In the genomic region with DNA sequence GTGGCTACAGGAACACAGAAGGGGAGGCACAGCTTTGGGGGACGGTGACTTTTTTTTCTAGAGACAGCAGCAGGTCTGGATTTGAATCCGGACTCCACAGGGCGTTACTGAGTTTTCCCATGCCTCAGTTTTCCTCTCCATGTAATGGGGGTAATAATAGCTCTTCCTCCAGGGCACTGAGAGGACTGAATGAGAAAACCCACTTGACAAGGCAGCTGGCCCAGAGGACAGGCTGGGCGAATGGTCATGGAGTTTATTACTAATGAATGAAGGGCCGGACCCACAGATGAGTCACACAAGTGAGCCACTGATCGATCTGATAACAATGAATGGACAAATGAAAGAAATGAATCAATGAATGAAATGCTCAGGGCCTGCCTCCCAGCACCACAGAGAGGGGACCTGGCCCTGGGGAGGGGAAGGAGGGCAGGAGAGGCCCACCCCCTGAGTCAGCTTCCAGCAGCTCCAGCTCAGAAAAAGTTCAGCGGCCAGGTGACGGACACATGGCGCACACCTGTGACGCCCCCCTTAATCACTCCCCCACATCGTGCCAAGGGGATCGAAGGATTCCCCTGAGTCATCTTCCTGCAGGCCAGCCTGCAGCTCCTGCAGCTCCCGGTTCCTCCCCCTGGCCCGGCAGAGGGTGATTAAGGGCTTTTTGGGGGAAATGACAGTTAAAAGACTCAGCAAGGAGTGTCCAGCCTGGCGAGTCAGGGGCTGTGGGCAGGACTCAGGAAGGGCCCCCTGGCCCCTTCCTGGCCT, we compare ENCODE assay signal across 12 cellular contexts. TPM values are rescaled to one million over a fixed set of nuclear protein-coding genes. Genes with fewer than 3 reads are reported as not detected.
DNase-seq lines count a peak whose midpoint lies in the region; TF ChIP-seq lines count a peak whose summit lies in the region.
"Had no signal": no experiment of that assay in that cellular context is flagged by ENCODE, and none has a peak within 500 bp of the region (broad histone marks: within the 10 kb centered on the region; RNA-seq: fewer than 3 reads in every experiment).

No MANE protein-coding gene starts in this region.

- TF ChIP-seq POLR2A in erythroblast (IDR thresholded peaks at IDR 0.05; ENCODE audit: low read length): peak; percentile 14

- H3F3A ChIP-seq in smooth muscle cell (ENCODE audit: low read depth): no peaks in the 10 kb centered on the region

- H4K20me1 ChIP-seq in OCI-LY3 (ENCODE audit: insufficient read depth, low read length) (no peaks in the 10 kb centered on the region), smooth muscle cell (ENCODE audit: low read depth) (no peaks in the 10 kb centered on the region)

- no peaks in the 10 kb centered on the region for H3K36me3 ChIP-seq in OCI-LY3 (replicated peaks; ENCODE audit: low read depth, low read length)
- no peaks in the 10 kb centered on the region for H3K36me3 ChIP-seq in smooth muscle cell (ENCODE audit: low read depth)
- H3K36me3 ChIP-seq: transverse colon had no signal

- peaks cover 47% of the 10 kb centered on the region for H3K4me1 Mint-ChIP-seq in activated T-cell treated with anti-CD3 and anti-CD28 coated beads, Interleukin-2, amount 50 U/mL, for 24 hours (ENCODE audit: low read depth)
- H3K4me1 Mint-ChIP-seq in activated CD4-positive, alpha-beta T cell treated with anti-CD3 and anti-CD28 coated beads, Interleukin-2, amount 10 ng/mL, durations not matched to agents 7 days and 5 days: peaks cover 58% of the 10 kb centered on the region

- H3K9me3 ChIP-seq in OCI-LY3 (ENCODE audit: insufficient read depth, low read length) (no peaks in the 10 kb centered on the region), smooth muscle cell (replicated peaks; ENCODE audit: low read depth) (no peaks in the 10 kb centered on the region)
- H3K9me3 ChIP-seq: transverse colon had no signal

- no peaks in the 10 kb centered on the region for H3K36me3 Mint-ChIP-seq in activated T-cell treated with anti-CD3 and anti-CD28 coated beads, Interleukin-2, amount 50 U/mL, for 24 hours (ENCODE audit: low read depth)
- H3K36me3 Mint-ChIP-seq in activated CD4-positive, alpha-beta T cell treated with anti-CD3 and anti-CD28 coated beads, Interleukin-2, amount 10 ng/mL, durations not matched to agents 7 days and 5 days (ENCODE audit: low read depth): no peaks in the 10 kb centered on the region
- H3K36me3 Mint-ChIP-seq: CD4-positive, alpha-beta memory T cell; naive B cell had no signal

- H3K27ac ChIP-seq in OCI-LY3 (ENCODE audit: low read length) (peak overlapping the region; percentile 62), smooth muscle cell (ENCODE audit: low read depth) (peak overlapping the region; percentile 78)
- H3K27ac ChIP-seq: transverse colon had no signal

- H3K9me3 Mint-ChIP-seq in activated T-cell treated with anti-CD3 and anti-CD28 coated beads, Interleukin-2, amount 50 U/mL, for 24 hours: no peaks in the 10 kb centered on the region
- no peaks in the 10 kb centered on the region for H3K9me3 Mint-ChIP-seq in activated CD4-positive, alpha-beta T cell treated with anti-CD3 and anti-CD28 coated beads, Interleukin-2, amount 10 ng/mL, durations not matched to agents 7 days and 5 days
- H3K9me3 Mint-ChIP-seq: CD4-positive, alpha-beta memory T cell; IgD-negative memory B cell; naive B cell had no signal

- CTCF ChIA-PET in activated CD4-positive, alpha-beta T cell treated with anti-CD3 and anti-CD28 coated beads, Interleukin-2, amount 10 ng/mL, durations not matched to agents 7 days and 5 days (lab: Charles Lee): interaction anchor here (1.5 to 3.6 kb wide), 2 partner anchors 12 to 16 kb away, joined by 5 to 15 read pairs; no protein-coding TSS in a partner anchor

- H3K27ac Mint-ChIP-seq in activated T-cell treated with anti-CD3 and anti-CD28 coated beads, Interleukin-2, amount 50 U/mL, for 24 hours: peak overlapping the region; percentile 76
- H3K27ac Mint-ChIP-seq in activated CD4-positive, alpha-beta T cell treated with anti-CD3 and anti-CD28 coated beads, Interleukin-2, amount 10 ng/mL, durations not matched to agents 7 days and 5 days: no peak overlapping the region

- H3K9ac ChIP-seq in OCI-LY3 (ENCODE audit: low read length) (peak overlapping the region; percentile 35; the same call in 1 of the 2 replicates), smooth muscle cell (ENCODE audit: low read depth) (peak overlapping the region; percentile 67)

- no peak for TF ChIP-seq CTCF in OCI-LY3 (IDR thresholded peaks at IDR 0.05; ENCODE audit: low read depth, low read length)
- no peak for TF ChIP-seq CTCF in smooth muscle cell (IDR thresholded peaks at IDR 0.05; ENCODE audit: borderline replicate concordance, insufficient read depth, poor library complexity, severe bottlenecking)

- H3K4me2 ChIP-seq in OCI-LY3 (ENCODE audit: low read length) (peak overlapping the region; percentile 70), smooth muscle cell (peak overlapping the region; percentile 71)

- no peak for DNase-seq in activated T-cell treated with anti-CD3 and anti-CD28 coated beads, Interleukin-2, amount 50 U/mL, for 24 hours
- DNase-seq in activated T-cell treated with anti-CD3 and anti-CD28 coated beads, Interleukin-2, amount 50 U/mL, for 1 hour: no peak
- DNase-seq in erythroblast (lab: John Stamatoyannopoulos, UW) (peak; percentile 56 to 63), smooth muscle cell (lab: John Stamatoyannopoulos, UW; ENCODE audit: unreplicated experiment) (peak; percentile 10), cerebellum (ENCODE audit: low spot score) (no peak)
- DNase-seq in activated naive CD4-positive, alpha-beta T cell (lab: John Stamatoyannopoulos, UW): no peak
- no peak for DNase-seq in activated CD4-positive, alpha-beta T cell treated with anti-CD3 and anti-CD28 coated beads, Interleukin-2, amount 10 ng/mL, durations not matched to agents 7 days and 5 days
- DNase-seq: CD4-positive, alpha-beta memory T cell; naive B cell; transverse colon had no signal

- H3K27me3 ChIP-seq in OCI-LY3 (ENCODE audit: low read depth, low read length): no peaks in the 10 kb centered on the region
- H3K27me3 ChIP-seq in smooth muscle cell (ENCODE audit: low read depth): no peaks in the 10 kb centered on the region
- H3K27me3 ChIP-seq: transverse colon had no signal

- no peaks in the 10 kb centered on the region for H3K27me3 Mint-ChIP-seq in activated T-cell treated with anti-CD3 and anti-CD28 coated beads, Interleukin-2, amount 50 U/mL, for 24 hours
- H3K27me3 Mint-ChIP-seq in activated CD4-positive, alpha-beta T cell treated with anti-CD3 and anti-CD28 coated beads, Interleukin-2, amount 10 ng/mL, durations not matched to agents 7 days and 5 days: no peaks in the 10 kb centered on the region
- H3K27me3 Mint-ChIP-seq: CD4-positive, alpha-beta memory T cell had no signal

- 28% methylated on average over 15 of the region's 15 CpGs for WGBS in smooth muscle cell (ENCODE audit: low lambda C conversion rate)

- H3K4me3 ChIP-seq in OCI-LY3 (ENCODE audit: low read length): no peak overlapping the region
- no peak overlapping the region for H3K4me3 ChIP-seq in smooth muscle cell
- H3K4me3 ChIP-seq: transverse colon had no signal

- H3K4me1 ChIP-seq in OCI-LY3 (ENCODE audit: low read length) (peaks cover 64% of the 10 kb centered on the region), smooth muscle cell (ENCODE audit: low read depth) (peaks cover 18% of the 10 kb centered on the region)

- H3K79me2 ChIP-seq in OCI-LY3 (ENCODE audit: low read length) (no peaks in the 10 kb centered on the region), smooth muscle cell (ENCODE audit: low read depth) (no peaks in the 10 kb centered on the region)

- H3K4me3 Mint-ChIP-seq in activated T-cell treated with anti-CD3 and anti-CD28 coated beads, Interleukin-2, amount 50 U/mL, for 24 hours: no peak overlapping the region
- H3K4me3 Mint-ChIP-seq in activated CD4-positive, alpha-beta T cell treated with anti-CD3 and anti-CD28 coated beads, Interleukin-2, amount 10 ng/mL, durations not matched to agents 7 days and 5 days: no peak overlapping the region
- H3K4me3 Mint-ChIP-seq: CD4-positive, alpha-beta memory T cell had no signal

- H2AFZ ChIP-seq in OCI-LY3 (ENCODE audit: low read depth, low read length): no peak overlapping the region
- no peak overlapping the region for H2AFZ ChIP-seq in smooth muscle cell (ENCODE audit: low read depth)

- POLR2A ChIA-PET in activated CD4-positive, alpha-beta T cell treated with anti-CD3 and anti-CD28 coated beads, Interleukin-2, amount 10 ng/mL, durations not matched to agents 7 days and 5 days (lab: Charles Lee): no interaction called here

RNA-seq across cellular contexts. Expression of a gene that starts 54.3 kb away (rescaled TPM):
- total RNA-seq in smooth muscle cell (3.5 and 6.1 TPM in 2 replicates), cerebellum (3.2 TPM)
- 17.6 and 18.7 TPM in 2 replicates for polyA plus RNA-seq in smooth muscle cell
- 100 to 1,000 TPM; 127 to 133 TPM for total RNA-seq in activated CD4-positive, alpha-beta T cell treated with anti-CD3 and anti-CD28 coated beads, Interleukin-2, amount 10 ng/mL, durations not matched to agents 7 days and 5 days

Comparison
In these comparisons a context has a peak if more than half of its experiments do, and no peak if none do; other contexts are left out.
1. DNase-seq: peak in erythroblast (2 of 2) and smooth muscle cell (single experiment); none in activated T-cell treated with anti-CD3 and anti-CD28 coated beads, Interleukin-2, amount 50 U/mL, for 24 hours (single experiment), activated T-cell treated with anti-CD3 and anti-CD28 coated beads, Interleukin-2, amount 50 U/mL, for 1 hour (single experiment), activated naive CD4-positive, alpha-beta T cell (0 of 4), cerebellum (single experiment) and activated CD4-positive, alpha-beta T cell treated with anti-CD3 and anti-CD28 coated beads, Interleukin-2, amount 10 ng/mL, durations not matched to agents 7 days and 5 days (single experiment).
2. RNA of a gene that starts 54.3 kb away (total RNA-seq): 127 to 133 TPM in activated CD4-positive, alpha-beta T cell treated with anti-CD3 and anti-CD28 coated beads, Interleukin-2, amount 10 ng/mL, durations not matched to agents 7 days and 5 days; 3.5 to 6.1 TPM in smooth muscle cell and 3.2 TPM in cerebellum (single experiment); every median in the first group is over 10 times any median in the second.